11 cellular contexts compared by ENCODE assay signal in genomic region chr2:207337234-207338219, GRCh38.
DNase-seq lines count a peak whose midpoint lies in the region; ATAC-seq, FAIRE-seq and TF ChIP-seq lines count a peak whose summit lies in the region.
"Had no signal": no experiment of that assay in that cellular context is flagged by ENCODE, and none has a peak within 500 bp of the region (broad histone marks: within the 10 kb centered on the region; RNA-seq: fewer than 3 reads in every experiment).

No MANE protein-coding gene starts in this region.

- no peaks in the 10 kb centered on the region for H3K79me2 ChIP-seq in HCT116 (ENCODE audit: insufficient read depth, low read length)
- no peaks in the 10 kb centered on the region for H3K79me2 ChIP-seq in keratinocyte (ENCODE audit: control insufficient read depth, insufficient read depth, low read length)

- in situ Hi-C loops in SK-MEL-5 (cut with HindIII; ENCODE audit: low pct_unique_long_range_greater_than_20kb, low sequenced_read_pairs) = no loop called here

- H3K27me3 ChIP-seq in HCT116 (ENCODE audit: insufficient read depth, low read length) (no peaks in the 10 kb centered on the region), keratinocyte (ENCODE audit: control insufficient read depth, extremely low read depth, insufficient read depth, low read length) (no peaks in the 10 kb centered on the region)

- H3K27ac ChIP-seq in HCT116 (ENCODE audit: low read depth, low read length) (peak overlapping the region; percentile 34), keratinocyte (ENCODE audit: control insufficient read depth, insufficient read depth, low read length) (peak overlapping the region; percentile 100)
- H3K27ac ChIP-seq: 22Rv1, SK-N-MC had no signal

- H3K4me1 ChIP-seq in HCT116 (ENCODE audit: control insufficient read depth in 1 of 2, insufficient read depth in 2 of 2, low read length in 2 of 2) (peaks cover 21 to 43% of the 10 kb centered on the region in 2 experiments; a peak in 3 of 4 replicates), keratinocyte (ENCODE audit: control insufficient read depth, extremely low read depth, insufficient read depth, low read length) (peaks cover 59% of the 10 kb centered on the region)

- RAD21 ChIA-PET in HCT116 (lab: Charles Lee; ENCODE audit: low non-redundant PET in 1 of 2, low total read pairs in 2 of 2, uncharacterized antibody in 2 of 2, unreplicated experiment in 2 of 2) = no interaction called here

- CTCF ChIA-PET in HCT116 (lab: Charles Lee) = interaction anchor here (0.6 kb wide), 2 partner anchors 173 to 735 kb away, joined by 3 to 6 read pairs; no protein-coding TSS in a partner anchor

- POLR2A ChIA-PET in HCT116 (lab: Charles Lee) = interaction anchor here (1.0 kb wide), 1 partner anchor 16 kb away, joined by 3 read pairs; no protein-coding TSS in a partner anchor

- H3K9me1 ChIP-seq in keratinocyte (ENCODE audit: control insufficient read depth, extremely low read depth, insufficient read depth, low read length) = no peaks in the 10 kb centered on the region

- peak; percentile 81 for ATAC-seq in HCT116

- FAIRE-seq in keratinocyte (lab: Jason Lieb, UNC) = peak; percentile 97
- FAIRE-seq: islet of Langerhans had no signal

- no peaks in the 10 kb centered on the region for H3K9me2 ChIP-seq in HCT116 (ENCODE audit: insufficient read depth)

- no peaks in the 10 kb centered on the region for H3K9me3 ChIP-seq in HCT116 (ENCODE audit: control insufficient read depth in 1 of 2, insufficient read depth in 1 of 2, low read depth in 1 of 2, low read length in 2 of 2)
- no peaks in the 10 kb centered on the region for H3K9me3 ChIP-seq in keratinocyte (ENCODE audit: control insufficient read depth, low read depth, low read length)

- no peaks in the 10 kb centered on the region for H4K20me1 ChIP-seq in HCT116 (ENCODE audit: insufficient read depth)
- no peaks in the 10 kb centered on the region for H4K20me1 ChIP-seq in keratinocyte (ENCODE audit: control insufficient read depth, extremely low read depth, insufficient read depth, low read length)

- TF ChIP-seq RAD21 in HCT116 (IDR thresholded peaks at IDR 0.05; ENCODE audit: low read depth) = no peak; the same call in 1 of the 2 replicates

- DNase-seq in DMS 273 (lab: John Stamatoyannopoulos, UW; ENCODE audit: unreplicated experiment) (peak; percentile 21), DMS 273 treated with DMSO at 0.1 percent for 48 hours (lab: John Stamatoyannopoulos, UW) (no peak), HCT116 (ENCODE audit: low read depth, low spot score) (peak; percentile 94), SK-MEL-5 (ENCODE audit: low read depth, low spot score) (peak; percentile 97), keratinocyte (ENCODE audit: low read depth, low spot score) (peak; percentile 100), NCI-H2227 (lab: John Stamatoyannopoulos, UW; ENCODE audit: unreplicated experiment) (no peak), germinal center (ENCODE audit: low spot score) (no peak), UCSD-AML1 (lab: John Stamatoyannopoulos, UW; ENCODE audit: unreplicated experiment) (no peak)

- H3K9ac ChIP-seq in HCT116 (ENCODE audit: low read length) = 0 out of 2 replicates have a peak overlapping the region, but pooled peaks have one; percentile 30
- H3K9ac ChIP-seq in keratinocyte (ENCODE audit: control insufficient read depth, extremely low read depth, insufficient read depth, low read length) = peak overlapping the region; percentile 60

- BruUV-seq in HCT116 (replicated peaks; lab: Mats Ljungman, UMichigan) = TSS peak; percentile 95

- intact Hi-C loops in HCT116 (cut with micrococcal nuclease) = no loop called here

- TF ChIP-seq CTCF in HCT116 (IDR thresholded peaks at IDR 0.05 in 2 of 3, conservative IDR thresholded peaks at IDR 0.05 in 1 of 3; ENCODE audit: borderline replicate concordance in 1 of 3, insufficient read depth in 1 of 3, low read depth in 2 of 3, low read length in 2 of 3) = no peak
- peak in 1 of 3 experiments; percentile 9 for TF ChIP-seq CTCF in keratinocyte (optimal IDR thresholded peaks at IDR 0.05 in 1 of 3, IDR thresholded peaks at IDR 0.05 in 1 of 3, conservative IDR thresholded peaks at IDR 0.05 in 1 of 3; ENCODE audit: extremely low read depth in 1 of 3, insufficient read depth in 2 of 3, low read length in 3 of 3)

- TF ChIP-seq POLR2A in HCT116 (IDR thresholded peaks at IDR 0.05; ENCODE audit: borderline replicate concordance, extremely low read depth, insufficient read depth, insufficient read length) = no peak

- no peaks in the 10 kb centered on the region for H3K36me3 ChIP-seq in HCT116 (ENCODE audit: control insufficient read depth in 1 of 2, insufficient read depth in 2 of 2, low read length in 2 of 2)
- no peaks in the 10 kb centered on the region for H3K36me3 ChIP-seq in keratinocyte (ENCODE audit: control insufficient read depth in 2 of 2, extremely low read depth in 1 of 2, insufficient read depth in 2 of 2, low read length in 2 of 2)

- H3K4me3 ChIP-seq in HCT116 (replicated peaks in 1 of 2; ENCODE audit: low read depth in 1 of 2, low read length in 2 of 2) (peak overlapping the region in 1 of 2 experiments; percentile 33; a peak in 2 of 4 replicates), keratinocyte (ENCODE audit: control insufficient read depth in 2 of 3, extremely low read depth in 1 of 3, insufficient read depth in 2 of 3, low read depth in 1 of 3, low read length in 3 of 3) (no peak overlapping the region)
- H3K4me3 ChIP-seq: SK-N-MC had no signal

- H2AFZ ChIP-seq in HCT116 (ENCODE audit: low read depth, low read length, poor library complexity, severe bottlenecking) (peak overlapping the region; percentile 85), keratinocyte (ENCODE audit: control insufficient read depth, low read length) (no peak overlapping the region)

- H3K4me2 ChIP-seq in HCT116 (ENCODE audit: low read length) = peak overlapping the region; percentile 77
- peak overlapping the region; percentile 55 for H3K4me2 ChIP-seq in keratinocyte (ENCODE audit: control insufficient read depth, extremely low read depth, insufficient read depth, low read depth, low read length)

- dilution Hi-C loops in keratinocyte (cut with MboI; ENCODE audit: extremely low pct_ligation_motif_present, low sequenced_read_pairs) = no loop called here

TF ChIP-seq in HCT116, 20 proteins besides CTCF, POLR2A, EP300 and RAD21 (continues in another document):
- TF ChIP-seq JUND (IDR thresholded peaks at IDR 0.05) (peak; percentile 53), SP1 (IDR thresholded peaks at IDR 0.05; ENCODE audit: low read depth) (peak; percentile 79), SIN3A (IDR thresholded peaks at IDR 0.05; ENCODE audit: low read depth) (peak; percentile 38; the same call in 1 of the 2 replicates), YY1 (IDR thresholded peaks at IDR 0.05; ENCODE audit: extremely low read depth, insufficient replicate concordance, low read depth, low read length) (peak; percentile 42), CEBPB (IDR thresholded peaks at IDR 0.05; ENCODE audit: low read depth) (peak; percentile 95), TCF7L2 (IDR thresholded peaks at IDR 0.05; ENCODE audit: borderline replicate concordance, extremely low read depth, insufficient read depth, insufficient read length) (no peak), EZH2phosphoT487 (IDR thresholded peaks at IDR 0.05; ENCODE audit: borderline replicate concordance) (no peak), POLR2AphosphoS5 (IDR thresholded peaks at IDR 0.05; ENCODE audit: low read depth, low read length) (peak; percentile 76), SRF (IDR thresholded peaks at IDR 0.05; ENCODE audit: low read depth) (peak; percentile 52; the same call in 1 of the 2 replicates), ZNF274 (IDR thresholded peaks at IDR 0.05; ENCODE audit: low read depth, low read length) (no peak), ZBTB33 (IDR thresholded peaks at IDR 0.05; ENCODE audit: extremely low read depth, insufficient replicate concordance, low read length) (peak; percentile 56), EZH2 (IDR thresholded peaks at IDR 0.05) (no peak), REST (IDR thresholded peaks at IDR 0.05; ENCODE audit: low read depth) (no peak)

Comparison
In these comparisons a context has a peak if more than half of its experiments do, and no peak if none do; other contexts are left out.
1. DNase-seq: peak in DMS 273 (single experiment), HCT116 (single experiment), SK-MEL-5 (single experiment) and keratinocyte (single experiment); none in DMS 273 treated with DMSO at 0.1 percent for 48 hours (single experiment), NCI-H2227 (single experiment), germinal center (single experiment) and UCSD-AML1 (single experiment).